ENCODE assay signal across 16 cellular contexts in the genomic region with DNA sequence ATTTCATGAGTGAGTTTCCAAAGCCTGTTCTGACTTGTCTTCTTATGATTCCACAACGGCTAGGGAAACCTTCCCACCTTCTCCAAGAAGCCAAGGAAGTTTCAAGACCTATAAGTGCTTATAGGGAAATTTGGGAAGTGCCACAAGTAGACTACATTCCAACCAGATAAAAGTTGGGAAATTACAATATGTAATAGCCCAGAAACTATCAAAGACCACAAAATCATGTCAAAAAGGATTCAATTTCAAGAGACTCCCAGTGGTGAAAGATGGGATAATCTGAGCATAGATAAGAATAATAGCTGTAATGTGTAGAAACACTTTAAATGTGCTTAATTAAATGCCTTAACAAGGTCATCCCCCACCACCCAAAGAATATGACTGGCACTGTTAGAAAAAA.
DNase-seq lines count a peak whose midpoint lies in the region; ATAC-seq and TF ChIP-seq lines count a peak whose summit lies in the region.
"Had no signal": no experiment of that assay in that cellular context is flagged by ENCODE, and none has a peak within 500 bp of the region (broad histone marks: within the 10 kb centered on the region; RNA-seq: fewer than 3 reads in every experiment).

No MANE protein-coding gene starts in this region.

- H4K20me1 ChIP-seq in MM.1S (ENCODE audit: insufficient read depth, low read length): no peaks in the 10 kb centered on the region

- no peak overlapping the region for H3K9ac ChIP-seq in MM.1S (ENCODE audit: low read length)
- H3K9ac ChIP-seq in endodermal cell (ENCODE audit: extremely low read depth, low read length, poor library complexity, severe bottlenecking): no peak overlapping the region
- H3K9ac ChIP-seq: parathyroid adenoma had no signal

- no peak overlapping the region for H2AFZ ChIP-seq in MM.1S (ENCODE audit: low read length)
- H2AFZ ChIP-seq: parathyroid adenoma had no signal

- TF ChIP-seq CTCF in GM12873 (IDR thresholded peaks at IDR 0.05; ENCODE audit: insufficient read depth, low read depth, low read length, missing control alignments) (peak; percentile 11), MM.1S (IDR thresholded peaks at IDR 0.05; ENCODE audit: low read length) (peak; percentile 12; the same call in 1 of the 2 replicates), endodermal cell (conservative IDR thresholded peaks at IDR 0.05) (peak; percentile 70), osteocyte (IDR thresholded peaks at IDR 0.05) (peak; percentile 24)

- H3K4me3 ChIP-seq in MM.1S (ENCODE audit: low read length) (no peak overlapping the region), endodermal cell (ENCODE audit: low read length) (no peak overlapping the region)
- H3K4me3 ChIP-seq: MG63, upper lobe of left lung had no signal

- ATAC-seq in stimulated activated naive CD8-positive, alpha-beta T cell treated with anti-CD3 and anti-CD28 coated beads, Interleukin-15, amount 100 ng/mL, for 72 hours: no peak
- no peak for ATAC-seq in HG02678 (IDR thresholded peaks at IDR 0.05; ENCODE audit: unreplicated experiment)
- ATAC-seq: activated naive CD8-positive, alpha-beta T cell treated with anti-CD3 and anti-CD28 coated beads, Interleukin-2, amount 50 U/mL, for 24 hours had no signal

- no peak overlapping the region for H3K4me3 Mint-ChIP-seq in endodermal cell
- no peak overlapping the region for H3K4me3 Mint-ChIP-seq in osteocyte (ENCODE audit: unreplicated experiment)
- no peak overlapping the region for H3K4me3 Mint-ChIP-seq in stimulated activated naive CD8-positive, alpha-beta T cell treated with anti-CD3 and anti-CD28 coated beads, Interleukin-15, amount 100 ng/mL, for 72 hours
- H3K4me3 Mint-ChIP-seq: activated naive CD8-positive, alpha-beta T cell treated with anti-CD3 and anti-CD28 coated beads, Interleukin-2, amount 50 U/mL, for 24 hours had no signal

- H3K4me1 ChIP-seq in MM.1S (ENCODE audit: low read length) (no peaks in the 10 kb centered on the region), endodermal cell (ENCODE audit: control insufficient read depth, insufficient read depth, low read length) (no peaks in the 10 kb centered on the region)
- H3K4me1 ChIP-seq: parathyroid adenoma had no signal

- no peaks in the 10 kb centered on the region for H3K79me2 ChIP-seq in MM.1S (ENCODE audit: low read length)
- H3K79me2 ChIP-seq: parathyroid adenoma had no signal

- DNase-seq in MM.1S: no peak
- no peak for DNase-seq in endodermal cell
- DNase-seq in osteocyte (ENCODE audit: extremely low spot score, unreplicated experiment): no peak
- no peak for DNase-seq in stimulated activated naive CD8-positive, alpha-beta T cell treated with anti-CD3 and anti-CD28 coated beads, Interleukin-15, amount 100 ng/mL, for 72 hours
- DNase-seq in NCI-H187 treated with DMSO at 0.1 percent for 48 hours (lab: John Stamatoyannopoulos, UW): no peak
- DNase-seq: activated CD4-positive, CD25-positive, alpha-beta regulatory T cell treated with anti-CD3 and anti-CD28 coated beads, Interleukin-2, amount 50 U/mL, for 72 hours; activated naive CD8-positive, alpha-beta T cell treated with anti-CD3 and anti-CD28 coated beads, Interleukin-2, amount 50 U/mL, for 24 hours; MG63; NCI-H1694; NCI-H2227 treated with DMSO at 0.1 percent for 48 hours; stimulated activated CD4-positive, alpha-beta T cell treated with anti-CD3 and anti-CD28 coated beads, Interleukin-1b, Interleukin-23, amount 100 ng/mL, for 48 hours; stimulated activated naive CD4-positive, alpha-beta T cell treated with Interleukin-2 at 50 U/mL for 16 hours; upper lobe of left lung had no signal

- H3K27me3 ChIP-seq in MM.1S (replicated peaks; ENCODE audit: insufficient read depth, low read length): no peaks in the 10 kb centered on the region
- H3K27me3 ChIP-seq in endodermal cell (ENCODE audit: control insufficient read depth, insufficient read depth, low read length, poor library complexity, severe bottlenecking): no peaks in the 10 kb centered on the region
- H3K27me3 ChIP-seq: MG63, upper lobe of left lung had no signal

- H3K4me2 ChIP-seq in MM.1S (ENCODE audit: low read depth, low read length): no peak overlapping the region

- H3K36me3 Mint-ChIP-seq in endodermal cell (ENCODE audit: low read depth) (peaks cover 2% of the 10 kb centered on the region), osteocyte (ENCODE audit: unreplicated experiment) (peaks cover 4% of the 10 kb centered on the region)

- peaks cover 22% of the 10 kb centered on the region for H3K4me1 Mint-ChIP-seq in endodermal cell
- peaks cover 32% of the 10 kb centered on the region for H3K4me1 Mint-ChIP-seq in osteocyte (ENCODE audit: unreplicated experiment)
- peaks cover 16% of the 10 kb centered on the region for H3K4me1 Mint-ChIP-seq in stimulated activated naive CD8-positive, alpha-beta T cell treated with anti-CD3 and anti-CD28 coated beads, Interleukin-15, amount 100 ng/mL, for 72 hours

- WGBS in endodermal cell (ENCODE audit: insufficient coverage in 1 of 2, insufficient read length in 1 of 2), 2 experiments: 100% methylated on average over 1 of the region's 1 CpG; no CpG with 5 or more reads in 1 of the 2 experiments

- no peaks in the 10 kb centered on the region for H3K27me3 Mint-ChIP-seq in endodermal cell (ENCODE audit: insufficient read depth)
- H3K27me3 Mint-ChIP-seq in osteocyte (ENCODE audit: unreplicated experiment): no peaks in the 10 kb centered on the region
- no peaks in the 10 kb centered on the region for H3K27me3 Mint-ChIP-seq in stimulated activated naive CD8-positive, alpha-beta T cell treated with anti-CD3 and anti-CD28 coated beads, Interleukin-15, amount 100 ng/mL, for 72 hours
- H3K27me3 Mint-ChIP-seq: activated naive CD8-positive, alpha-beta T cell treated with anti-CD3 and anti-CD28 coated beads, Interleukin-2, amount 50 U/mL, for 24 hours had no signal

- no peak overlapping the region for H3K27ac ChIP-seq in MM.1S (ENCODE audit: low read length)
- no peak overlapping the region for H3K27ac ChIP-seq in endodermal cell (ENCODE audit: low read depth, low read length)
- H3K27ac ChIP-seq: parathyroid adenoma, upper lobe of left lung had no signal

- no peaks in the 10 kb centered on the region for H3F3A ChIP-seq in MM.1S (ENCODE audit: insufficient read depth, low read length)

- H3K9me3 Mint-ChIP-seq in endodermal cell: no peaks in the 10 kb centered on the region
- peaks cover 12% of the 10 kb centered on the region for H3K9me3 Mint-ChIP-seq in osteocyte (ENCODE audit: unreplicated experiment)
- H3K9me3 Mint-ChIP-seq in stimulated activated naive CD8-positive, alpha-beta T cell treated with anti-CD3 and anti-CD28 coated beads, Interleukin-15, amount 100 ng/mL, for 72 hours: peaks cover 8 to 13% of the 10 kb centered on the region in 2 donors

- H3K27ac Mint-ChIP-seq in endodermal cell (no peak overlapping the region), osteocyte (ENCODE audit: unreplicated experiment) (no peak overlapping the region)
- H3K27ac Mint-ChIP-seq in stimulated activated naive CD8-positive, alpha-beta T cell treated with anti-CD3 and anti-CD28 coated beads, Interleukin-15, amount 100 ng/mL, for 72 hours: no peak overlapping the region
- H3K27ac Mint-ChIP-seq: activated naive CD8-positive, alpha-beta T cell treated with anti-CD3 and anti-CD28 coated beads, Interleukin-2, amount 50 U/mL, for 24 hours had no signal

- no peaks in the 10 kb centered on the region for H3K36me3 ChIP-seq in MM.1S (replicated peaks; ENCODE audit: insufficient read depth, low read length)
- H3K36me3 ChIP-seq in endodermal cell (ENCODE audit: control insufficient read depth, insufficient read depth, low read length): no peaks in the 10 kb centered on the region
- H3K36me3 ChIP-seq: MG63, upper lobe of left lung had no signal

- no peaks in the 10 kb centered on the region for H3K9me2 ChIP-seq in MM.1S (replicated peaks; ENCODE audit: insufficient read depth, low read length)

- no peaks in the 10 kb centered on the region for H3K9me3 ChIP-seq in MM.1S (replicated peaks; ENCODE audit: insufficient read depth, low read length)
- no peaks in the 10 kb centered on the region for H3K9me3 ChIP-seq in endodermal cell (ENCODE audit: control insufficient read depth, low read length)
- H3K9me3 ChIP-seq: upper lobe of left lung had no signal

Comparison
In these comparisons a context has a peak if more than half of its experiments do, and no peak if none do; other contexts are left out.
1. CTCF ChIP-seq: peak in every context shown above with its lines; median percentile 70 in endodermal cell; 24 in osteocyte; 12 in MM.1S; 11 in GM12873.